ENCODE assay signal across 1 cellular context in the genomic region with DNA sequence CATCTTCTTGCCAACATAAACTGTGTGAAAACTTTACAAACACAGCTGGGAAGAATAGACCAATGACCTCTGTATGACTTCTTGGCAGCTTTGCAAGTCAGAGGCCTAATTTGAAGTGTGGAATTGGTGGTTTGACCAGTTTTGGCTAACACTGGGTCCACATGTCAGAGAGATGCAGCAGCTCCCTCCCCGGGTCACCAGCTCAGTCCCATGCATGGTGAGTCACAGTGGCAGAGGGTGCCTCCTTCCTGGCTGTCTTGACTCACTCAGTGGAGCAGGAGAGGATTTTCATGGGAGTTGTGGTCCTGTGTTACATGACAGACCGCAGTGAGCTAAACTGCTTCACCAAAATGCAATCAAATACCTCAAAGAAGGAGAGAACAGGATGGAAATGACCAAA.
TF ChIP-seq lines count a peak whose summit lies in the region.

No MANE protein-coding gene starts in this region.

TF ChIP-seq in SK-N-SH, 30 proteins besides CTCF, POLR2A, EP300 and RAD21 (continued from another document):
- TF ChIP-seq, protein P1, sequence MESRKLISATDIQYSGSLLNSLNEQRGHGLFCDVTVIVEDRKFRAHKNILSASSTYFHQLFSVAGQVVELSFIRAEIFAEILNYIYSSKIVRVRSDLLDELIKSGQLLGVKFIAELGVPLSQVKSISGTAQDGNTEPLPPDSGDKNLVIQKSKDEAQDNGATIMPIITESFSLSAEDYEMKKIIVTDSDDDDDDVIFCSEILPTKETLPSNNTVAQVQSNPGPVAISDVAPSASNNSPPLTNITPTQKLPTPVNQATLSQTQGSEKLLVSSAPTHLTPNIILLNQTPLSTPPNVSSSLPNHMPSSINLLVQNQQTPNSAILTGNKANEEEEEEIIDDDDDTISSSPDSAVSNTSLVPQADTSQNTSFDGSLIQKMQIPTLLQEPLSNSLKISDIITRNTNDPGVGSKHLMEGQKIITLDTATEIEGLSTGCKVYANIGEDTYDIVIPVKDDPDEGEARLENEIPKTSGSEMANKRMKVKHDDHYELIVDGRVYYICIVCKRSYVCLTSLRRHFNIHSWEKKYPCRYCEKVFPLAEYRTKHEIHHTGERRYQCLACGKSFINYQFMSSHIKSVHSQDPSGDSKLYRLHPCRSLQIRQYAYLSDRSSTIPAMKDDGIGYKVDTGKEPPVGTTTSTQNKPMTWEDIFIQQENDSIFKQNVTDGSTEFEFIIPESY (IDR thresholded peaks at IDR 0.05; ENCODE audit: borderline replicate concordance, low read depth) = no peak
- TF ChIP-seq, protein P2, sequence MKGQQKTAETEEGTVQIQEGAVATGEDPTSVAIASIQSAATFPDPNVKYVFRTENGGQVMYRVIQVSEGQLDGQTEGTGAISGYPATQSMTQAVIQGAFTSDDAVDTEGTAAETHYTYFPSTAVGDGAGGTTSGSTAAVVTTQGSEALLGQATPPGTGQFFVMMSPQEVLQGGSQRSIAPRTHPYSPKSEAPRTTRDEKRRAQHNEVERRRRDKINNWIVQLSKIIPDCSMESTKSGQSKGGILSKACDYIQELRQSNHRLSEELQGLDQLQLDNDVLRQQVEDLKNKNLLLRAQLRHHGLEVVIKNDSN (IDR thresholded peaks at IDR 0.05; ENCODE audit: borderline replicate concordance, low read depth) = no peak
- no peak for TF ChIP-seq SMC3 (IDR thresholded peaks at IDR 0.05; ENCODE audit: low read depth, low read length)
- no peak for TF ChIP-seq SIN3A (IDR thresholded peaks at IDR 0.05; ENCODE audit: borderline replicate concordance, low read depth, low read length)
